Comparison of ENCODE assay signal across 11 cellular contexts in genomic region chr17:61809816-61810392, GRCh38. TPM values are rescaled to one million over a fixed set of nuclear protein-coding genes. Genes with fewer than 3 reads are reported as not detected.
DNase-seq lines count a peak whose midpoint lies in the region; ATAC-seq, FAIRE-seq and TF ChIP-seq lines count a peak whose summit lies in the region.
"Had no signal": no experiment of that assay in that cellular context is flagged by ENCODE, and none has a peak within 500 bp of the region (broad histone marks: within the 10 kb centered on the region; RNA-seq: fewer than 3 reads in every experiment).

No MANE protein-coding gene starts in this region.

- H3K4me3 Mint-ChIP-seq in chondrocyte (ENCODE audit: unreplicated experiment) (no peak overlapping the region), T-cell (no peak overlapping the region)

- H3K4me3 ChIP-seq in vagina, result no peak overlapping the region
- H3K4me3 ChIP-seq: gastroesophageal sphincter had no signal

- H3K27me3 Mint-ChIP-seq in chondrocyte (ENCODE audit: low read depth), result no peaks in the 10 kb centered on the region
- H3K27me3 Mint-ChIP-seq in T-cell, result no peaks in the 10 kb centered on the region

- H3K27ac ChIP-seq in vagina, result no peak overlapping the region
- H3K27ac ChIP-seq: gastroesophageal sphincter, neutrophil had no signal

- FAIRE-seq in RCC 7860 (lab: Jason Lieb, UNC), result no peak

- H3K27ac Mint-ChIP-seq in chondrocyte (ENCODE audit: unreplicated experiment) (peak overlapping the region; percentile 78), T-cell (no peak overlapping the region)

- H3K36me3 ChIP-seq in vagina, result no peaks in the 10 kb centered on the region
- H3K36me3 ChIP-seq: gastroesophageal sphincter had no signal

- no peak for TF ChIP-seq POLR2A in vagina (IDR thresholded peaks at IDR 0.05)

- POLR2A ChIA-PET in T-cell (lab: Charles Lee), result no interaction called here

- DNase-seq in NCI-H526 (lab: John Stamatoyannopoulos, UW) (peak; percentile 21 to 42), NCI-H526 treated with DMSO at 0.1 percent for 48 hours (lab: John Stamatoyannopoulos, UW) (no peak), NCI-H2196 treated with DMSO at 0.1 percent for 48 hours (lab: John Stamatoyannopoulos, UW; ENCODE audit: unreplicated experiment) (peak; percentile 50), chondrocyte (ENCODE audit: low spot score) (no peak), stromal cell of bone marrow (ENCODE audit: low read depth) (peak; percentile 16), vagina (ENCODE audit: extremely low spot score in 2 of 2) (no peak), RCC 7860 (ENCODE audit: low spot score) (no peak), T-cell (no peak)
- DNase-seq: activated naive CD4-positive, alpha-beta T cell treated with Interleukin-2 at 50 U/mL for 16 hours had no signal

- ATAC-seq in T-cell (replicated peaks in 1 of 4), result no peak
- ATAC-seq: gastroesophageal sphincter had no signal

- H3K4me1 Mint-ChIP-seq in chondrocyte (ENCODE audit: low read depth) (peaks cover 43% of the 10 kb centered on the region), T-cell (peaks cover 0 to 15% (median 10%) of the 10 kb centered on the region in 3 donors)

- H3K36me3 Mint-ChIP-seq in chondrocyte (ENCODE audit: low read depth) (peaks cover 2% of the 10 kb centered on the region), T-cell (peaks cover 9% of the 10 kb centered on the region)

- TF ChIP-seq CTCF in chondrocyte (IDR thresholded peaks at IDR 0.05) (no peak), vagina (IDR thresholded peaks at IDR 0.05) (no peak)

- H3K9me3 ChIP-seq in vagina, result no peaks in the 10 kb centered on the region
- H3K9me3 ChIP-seq: gastroesophageal sphincter, neutrophil had no signal

- no peaks in the 10 kb centered on the region for H3K4me1 ChIP-seq in vagina
- H3K4me1 ChIP-seq: gastroesophageal sphincter had no signal

- CTCF ChIA-PET in T-cell (lab: Charles Lee), result interaction anchor here in 1 of 2 donors (0.5 kb wide), 1 partner anchor 13 kb away, joined by 3 read pairs; no protein-coding TSS in a partner anchor

- intact Hi-C loops in vagina (cut with DNase I), result no loop called here

- no peaks in the 10 kb centered on the region for H3K27me3 ChIP-seq in vagina
- H3K27me3 ChIP-seq: gastroesophageal sphincter, neutrophil had no signal

- H3K9me3 Mint-ChIP-seq in chondrocyte (ENCODE audit: low read depth), result no peaks in the 10 kb centered on the region
- no peaks in the 10 kb centered on the region for H3K9me3 Mint-ChIP-seq in T-cell

RNA-seq across cellular contexts. Expression of gene BRIP1, which starts 53.4 kb away (rescaled TPM):
- total RNA-seq in chondrocyte (4.2 to 7.7 TPM (median 4.3 TPM) in 3 replicates), vagina (0.98 TPM), T-cell (1 to 10 TPM; 1.4 to 3.5 (median 1.7) TPM)

Comparison
In these comparisons a context has a peak if more than half of its experiments do, and no peak if none do; other contexts are left out.
1. DNase-seq: peak in NCI-H526 (2 of 2), NCI-H2196 treated with DMSO at 0.1 percent for 48 hours (single experiment) and stromal cell of bone marrow (single experiment); none in NCI-H526 treated with DMSO at 0.1 percent for 48 hours (single experiment), chondrocyte (single experiment), vagina (0 of 2), RCC 7860 (single experiment) and T-cell (0 of 34).